19 cellular contexts compared by ENCODE assay signal in the genomic region with DNA sequence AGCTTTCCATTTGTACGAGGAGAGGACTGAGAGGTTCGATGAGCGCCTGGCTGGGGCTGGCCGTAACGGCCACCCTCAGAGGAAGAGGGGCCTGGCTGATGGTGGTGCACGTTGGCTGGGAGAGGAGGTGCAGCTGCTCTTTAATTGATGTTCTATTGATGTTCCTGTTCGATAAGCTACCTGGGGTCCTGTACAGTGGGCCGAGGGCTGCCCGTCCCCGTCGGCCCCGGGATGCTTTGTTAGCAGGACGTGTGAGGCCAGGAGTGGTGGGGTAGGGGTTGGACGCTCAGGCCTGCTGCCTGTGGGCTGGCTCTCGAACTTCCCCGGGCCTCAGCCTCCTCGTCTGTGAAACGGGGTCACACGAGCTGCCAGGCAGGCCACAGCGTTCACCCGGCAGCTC. TPM values are rescaled to one million over a fixed set of nuclear protein-coding genes. Genes with fewer than 3 reads are reported as not detected.
"Had no signal": no experiment of that assay in that cellular context is flagged by ENCODE, and none has a peak within 500 bp of the region (broad histone marks: within the 10 kb centered on the region; RNA-seq: fewer than 3 reads in every experiment).

No MANE protein-coding gene starts in this region.

- H3K27ac ChIP-seq: neutrophil, upper lobe of right lung, vagina had no signal

- H3K4me2 ChIP-seq: smooth muscle cell had no signal

- H3K27me3 ChIP-seq: neutrophil, right atrium auricular region, tibial nerve, upper lobe of right lung, vagina had no signal

- H3K9me3 ChIP-seq: left ventricle myocardium inferior, neutrophil, right atrium auricular region, tibial nerve, upper lobe of right lung, vagina had no signal

- ATAC-seq: upper lobe of right lung had no signal

- H3K36me3 ChIP-seq: neutrophil, right atrium auricular region had no signal

- H3K4me3 ChIP-seq: left ventricle myocardium inferior, lung, right atrium auricular region, smooth muscle cell, tibial nerve, upper lobe of right lung, vagina had no signal

- FAIRE-seq: colon, frontal cortex, kidney had no signal

- DNase-seq: dermis blood vessel endothelial cell; immature natural killer cell; kidney; left cardiac atrium; left ventricle myocardium inferior; mesendoderm; naive B cell; nephron progenitor cell; stimulated activated CD4-positive, alpha-beta T cell treated with anti-CD3 and anti-CD28 coated beads, Interleukin-2, amount 100 ng/mL, for 48 hours; stimulated activated naive CD8-positive, alpha-beta T cell treated with anti-CD3 and anti-CD28 coated beads, Interleukin-15, Interleukin-2, amounts not matched to agents 100 U/mL and 50 U/mL, for 24 hours; upper lobe of right lung had no signal

RNA-seq across cellular contexts. Expression of gene FAM20C, which starts 25.4 kb away (rescaled TPM):
- polyA plus RNA-seq: immature natural killer cell had no signal
